ENCODE assay signal across 2 cellular contexts in the genomic region with DNA sequence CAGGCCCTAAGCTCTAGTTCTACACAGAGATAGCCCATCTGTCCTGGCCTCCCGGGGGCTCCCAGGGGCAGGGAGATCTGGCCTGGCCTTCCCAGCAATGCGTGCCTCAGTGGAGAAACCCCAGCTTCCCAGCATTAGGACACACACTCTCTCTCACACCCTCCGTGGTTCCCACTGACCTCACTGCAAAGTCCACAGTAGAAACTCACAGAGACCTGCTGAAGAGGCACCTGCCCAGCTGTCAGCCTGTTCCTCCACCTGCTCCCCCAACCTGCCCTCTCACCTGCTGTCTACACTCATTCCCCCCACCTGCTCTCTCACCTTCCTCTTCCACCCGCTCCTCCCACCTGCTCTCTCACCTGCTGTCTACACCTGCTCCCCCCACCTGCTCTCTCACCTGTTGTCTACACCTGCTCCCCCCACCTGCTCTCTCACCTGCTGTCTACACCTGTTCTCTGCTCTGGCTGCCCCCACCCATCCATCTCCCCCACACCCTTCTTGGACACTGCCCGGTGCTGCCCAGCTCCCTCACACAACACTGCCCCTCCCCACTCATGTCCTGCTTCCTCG.
A peak's percentile ranks its signal among the peaks of the same experiment; 100 is the strongest.
TF ChIP-seq lines count a peak whose summit lies in the region.

No MANE protein-coding gene starts in this region.

TF ChIP-seq in A549, 52 proteins besides CTCF, POLR2A, EP300 and RAD21:
- TF ChIP-seq, protein P1, sequence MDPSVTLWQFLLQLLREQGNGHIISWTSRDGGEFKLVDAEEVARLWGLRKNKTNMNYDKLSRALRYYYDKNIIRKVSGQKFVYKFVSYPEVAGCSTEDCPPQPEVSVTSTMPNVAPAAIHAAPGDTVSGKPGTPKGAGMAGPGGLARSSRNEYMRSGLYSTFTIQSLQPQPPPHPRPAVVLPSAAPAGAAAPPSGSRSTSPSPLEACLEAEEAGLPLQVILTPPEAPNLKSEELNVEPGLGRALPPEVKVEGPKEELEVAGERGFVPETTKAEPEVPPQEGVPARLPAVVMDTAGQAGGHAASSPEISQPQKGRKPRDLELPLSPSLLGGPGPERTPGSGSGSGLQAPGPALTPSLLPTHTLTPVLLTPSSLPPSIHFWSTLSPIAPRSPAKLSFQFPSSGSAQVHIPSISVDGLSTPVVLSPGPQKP (IDR thresholded peaks at IDR 0.05; ENCODE audit: low read depth, low read length) = no peak
- TF ChIP-seq SMC3 (IDR thresholded peaks at IDR 0.05) (no peak), JUN (IDR thresholded peaks at IDR 0.05) (0 out of 5 replicates have a peak, but pooled peaks of 1 of the 2 experiments have one; percentile 9), POLR2AphosphoS2 (conservative IDR thresholded peaks at IDR 0.05; ENCODE audit: low read length) (no peak), MAX (IDR thresholded peaks at IDR 0.05) (0 out of 2 replicates have a peak, but pooled peaks have one; percentile 14), RARB (CRISPR knock-in tag; IDR thresholded peaks at IDR 0.05) (no peak), BCL3 (IDR thresholded peaks at IDR 0.05) (0 out of 3 replicates have a peak, but pooled peaks have one; percentile 11), ESRRA (IDR thresholded peaks at IDR 0.05; ENCODE audit: borderline replicate concordance, low read length) (no peak), ZFP36 (IDR thresholded peaks at IDR 0.05; ENCODE audit: borderline replicate concordance, partially characterized antibody) (no peak), NFE2L2 (conservative IDR thresholded peaks at IDR 0.05; ENCODE audit: low read length) (no peak), ZNF302 (CRISPR knock-in tag; IDR thresholded peaks at IDR 0.05) (no peak), BHLHE40 (IDR thresholded peaks at IDR 0.05; ENCODE audit: low read depth, low read length) (no peak)

TF ChIP-seq in endothelial cell of umbilical vein, 7 proteins besides CTCF, POLR2A, EP300 and RAD21 (continued from another document):
- TF ChIP-seq MAX (IDR thresholded peaks at IDR 0.05; ENCODE audit: insufficient read depth, insufficient read length) = no peak
- no peak for TF ChIP-seq EZH2 (IDR thresholded peaks at IDR 0.05; ENCODE audit: borderline replicate concordance, low read depth, low read length, severe bottlenecking)
- TF ChIP-seq MYC (IDR thresholded peaks at IDR 0.05; ENCODE audit: low read depth, low read length) = no peak
- TF ChIP-seq FOS (IDR thresholded peaks at IDR 0.05; ENCODE audit: borderline replicate concordance, insufficient read depth, low read length) = no peak
- no peak for TF ChIP-seq JUN (IDR thresholded peaks at IDR 0.05; ENCODE audit: borderline replicate concordance, insufficient read depth, insufficient read length, low read depth)
- TF ChIP-seq POLR2AphosphoS5 (IDR thresholded peaks at IDR 0.05; ENCODE audit: insufficient read depth, low read depth, low read length) = no peak
